1 cellular context compared by ENCODE assay signal in genomic region chr11:26993965-26994446, GRCh38.
TF ChIP-seq lines count a peak whose summit lies in the region.

FIBIN (plus strand) TSS chr11:26994112; CDS start chr11:26994527, 415 bp downstream.

TF ChIP-seq in GM23338, 12 proteins besides CTCF, POLR2A, EP300 and RAD21 (continued from another document):
- TF ChIP-seq, protein P1, sequence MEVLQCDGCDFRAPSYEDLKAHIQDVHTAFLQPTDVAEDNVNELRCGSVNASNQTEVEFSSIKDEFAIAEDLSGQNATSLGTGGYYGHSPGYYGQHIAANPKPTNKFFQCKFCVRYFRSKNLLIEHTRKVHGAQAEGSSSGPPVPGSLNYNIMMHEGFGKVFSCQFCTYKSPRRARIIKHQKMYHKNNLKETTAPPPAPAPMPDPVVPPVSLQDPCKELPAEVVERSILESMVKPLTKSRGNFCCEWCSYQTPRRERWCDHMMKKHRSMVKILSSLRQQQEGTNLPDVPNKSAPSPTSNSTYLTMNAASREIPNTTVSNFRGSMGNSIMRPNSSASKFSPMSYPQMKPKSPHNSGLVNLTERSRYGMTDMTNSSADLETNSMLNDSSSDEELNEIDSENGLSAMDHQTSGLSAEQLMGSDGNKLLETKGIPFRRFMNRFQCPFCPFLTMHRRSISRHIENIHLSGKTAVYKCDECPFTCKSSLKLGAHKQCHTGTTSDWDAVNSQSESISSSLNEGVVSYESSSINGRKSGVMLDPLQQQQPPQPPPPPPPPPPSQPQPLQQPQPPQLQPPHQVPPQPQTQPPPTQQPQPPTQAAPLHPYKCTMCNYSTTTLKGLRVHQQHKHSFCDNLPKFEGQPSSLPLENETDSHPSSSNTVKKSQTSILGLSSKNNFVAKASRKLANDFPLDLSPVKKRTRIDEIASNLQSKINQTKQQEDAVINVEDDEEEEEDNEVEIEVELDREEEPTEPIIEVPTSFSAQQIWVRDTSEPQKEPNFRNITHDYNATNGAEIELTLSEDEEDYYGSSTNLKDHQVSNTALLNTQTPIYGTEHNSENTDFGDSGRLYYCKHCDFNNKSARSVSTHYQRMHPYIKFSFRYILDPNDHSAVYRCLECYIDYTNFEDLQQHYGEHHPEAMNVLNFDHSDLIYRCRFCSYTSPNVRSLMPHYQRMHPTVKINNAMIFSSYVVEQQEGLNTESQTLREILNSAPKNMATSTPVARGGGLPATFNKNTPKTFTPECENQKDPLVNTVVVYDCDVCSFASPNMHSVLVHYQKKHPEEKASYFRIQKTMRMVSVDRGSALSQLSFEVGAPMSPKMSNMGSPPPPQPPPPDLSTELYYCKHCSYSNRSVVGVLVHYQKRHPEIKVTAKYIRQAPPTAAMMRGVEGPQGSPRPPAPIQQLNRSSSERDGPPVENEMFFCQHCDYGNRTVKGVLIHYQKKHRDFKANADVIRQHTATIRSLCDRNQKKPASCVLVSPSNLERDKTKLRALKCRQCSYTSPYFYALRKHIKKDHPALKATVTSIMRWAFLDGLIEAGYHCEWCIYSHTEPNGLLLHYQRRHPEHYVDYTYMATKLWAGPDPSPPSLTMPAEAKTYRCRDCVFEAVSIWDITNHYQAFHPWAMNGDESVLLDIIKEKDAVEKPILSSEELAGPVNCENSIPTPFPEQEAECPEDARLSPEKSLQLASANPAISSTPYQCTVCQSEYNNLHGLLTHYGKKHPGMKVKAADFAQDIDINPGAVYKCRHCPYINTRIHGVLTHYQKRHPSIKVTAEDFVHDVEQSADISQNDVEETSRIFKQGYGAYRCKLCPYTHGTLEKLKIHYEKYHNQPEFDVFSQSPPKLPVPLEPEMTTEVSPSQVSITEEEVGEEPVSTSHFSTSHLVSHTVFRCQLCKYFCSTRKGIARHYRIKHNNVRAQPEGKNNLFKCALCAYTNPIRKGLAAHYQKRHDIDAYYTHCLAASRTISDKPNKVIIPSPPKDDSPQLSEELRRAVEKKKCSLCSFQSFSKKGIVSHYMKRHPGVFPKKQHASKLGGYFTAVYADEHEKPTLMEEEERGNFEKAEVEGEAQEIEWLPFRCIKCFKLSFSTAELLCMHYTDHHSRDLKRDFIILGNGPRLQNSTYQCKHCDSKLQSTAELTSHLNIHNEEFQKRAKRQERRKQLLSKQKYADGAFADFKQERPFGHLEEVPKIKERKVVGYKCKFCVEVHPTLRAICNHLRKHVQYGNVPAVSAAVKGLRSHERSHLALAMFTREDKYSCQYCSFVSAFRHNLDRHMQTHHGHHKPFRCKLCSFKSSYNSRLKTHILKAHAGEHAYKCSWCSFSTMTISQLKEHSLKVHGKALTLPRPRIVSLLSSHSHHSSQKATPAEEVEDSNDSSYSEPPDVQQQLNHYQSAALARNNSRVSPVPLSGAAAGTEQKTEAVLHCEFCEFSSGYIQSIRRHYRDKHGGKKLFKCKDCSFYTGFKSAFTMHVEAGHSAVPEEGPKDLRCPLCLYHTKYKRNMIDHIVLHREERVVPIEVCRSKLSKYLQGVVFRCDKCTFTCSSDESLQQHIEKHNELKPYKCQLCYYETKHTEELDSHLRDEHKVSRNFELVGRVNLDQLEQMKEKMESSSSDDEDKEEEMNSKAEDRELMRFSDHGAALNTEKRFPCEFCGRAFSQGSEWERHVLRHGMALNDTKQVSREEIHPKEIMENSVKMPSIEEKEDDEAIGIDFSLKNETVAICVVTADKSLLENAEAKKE (CRISPR knock-in tag; IDR thresholded peaks at IDR 0.05): no peak
- TF ChIP-seq, protein P2, sequence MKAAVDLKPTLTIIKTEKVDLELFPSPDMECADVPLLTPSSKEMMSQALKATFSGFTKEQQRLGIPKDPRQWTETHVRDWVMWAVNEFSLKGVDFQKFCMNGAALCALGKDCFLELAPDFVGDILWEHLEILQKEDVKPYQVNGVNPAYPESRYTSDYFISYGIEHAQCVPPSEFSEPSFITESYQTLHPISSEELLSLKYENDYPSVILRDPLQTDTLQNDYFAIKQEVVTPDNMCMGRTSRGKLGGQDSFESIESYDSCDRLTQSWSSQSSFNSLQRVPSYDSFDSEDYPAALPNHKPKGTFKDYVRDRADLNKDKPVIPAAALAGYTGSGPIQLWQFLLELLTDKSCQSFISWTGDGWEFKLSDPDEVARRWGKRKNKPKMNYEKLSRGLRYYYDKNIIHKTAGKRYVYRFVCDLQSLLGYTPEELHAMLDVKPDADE (IDR thresholded peaks at IDR 0.05): no peak
- TF ChIP-seq, protein P3, sequence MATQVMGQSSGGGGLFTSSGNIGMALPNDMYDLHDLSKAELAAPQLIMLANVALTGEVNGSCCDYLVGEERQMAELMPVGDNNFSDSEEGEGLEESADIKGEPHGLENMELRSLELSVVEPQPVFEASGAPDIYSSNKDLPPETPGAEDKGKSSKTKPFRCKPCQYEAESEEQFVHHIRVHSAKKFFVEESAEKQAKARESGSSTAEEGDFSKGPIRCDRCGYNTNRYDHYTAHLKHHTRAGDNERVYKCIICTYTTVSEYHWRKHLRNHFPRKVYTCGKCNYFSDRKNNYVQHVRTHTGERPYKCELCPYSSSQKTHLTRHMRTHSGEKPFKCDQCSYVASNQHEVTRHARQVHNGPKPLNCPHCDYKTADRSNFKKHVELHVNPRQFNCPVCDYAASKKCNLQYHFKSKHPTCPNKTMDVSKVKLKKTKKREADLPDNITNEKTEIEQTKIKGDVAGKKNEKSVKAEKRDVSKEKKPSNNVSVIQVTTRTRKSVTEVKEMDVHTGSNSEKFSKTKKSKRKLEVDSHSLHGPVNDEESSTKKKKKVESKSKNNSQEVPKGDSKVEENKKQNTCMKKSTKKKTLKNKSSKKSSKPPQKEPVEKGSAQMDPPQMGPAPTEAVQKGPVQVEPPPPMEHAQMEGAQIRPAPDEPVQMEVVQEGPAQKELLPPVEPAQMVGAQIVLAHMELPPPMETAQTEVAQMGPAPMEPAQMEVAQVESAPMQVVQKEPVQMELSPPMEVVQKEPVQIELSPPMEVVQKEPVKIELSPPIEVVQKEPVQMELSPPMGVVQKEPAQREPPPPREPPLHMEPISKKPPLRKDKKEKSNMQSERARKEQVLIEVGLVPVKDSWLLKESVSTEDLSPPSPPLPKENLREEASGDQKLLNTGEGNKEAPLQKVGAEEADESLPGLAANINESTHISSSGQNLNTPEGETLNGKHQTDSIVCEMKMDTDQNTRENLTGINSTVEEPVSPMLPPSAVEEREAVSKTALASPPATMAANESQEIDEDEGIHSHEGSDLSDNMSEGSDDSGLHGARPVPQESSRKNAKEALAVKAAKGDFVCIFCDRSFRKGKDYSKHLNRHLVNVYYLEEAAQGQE (IDR thresholded peaks at IDR 0.05; ENCODE audit: unreplicated experiment): no peak
- no peak for TF ChIP-seq NANOG (IDR thresholded peaks at IDR 0.05; ENCODE audit: borderline replicate concordance)
